Comparison of ENCODE assay signal across 23 cellular contexts in genomic region chr11:864928-865327, GRCh38.
"Had no signal": no experiment of that assay in that cellular context is flagged by ENCODE, and none has a peak within 500 bp of the region (broad histone marks: within the 10 kb centered on the region; RNA-seq: fewer than 3 reads in every experiment).

No MANE protein-coding gene starts in this region.

- H3K9me3 Mint-ChIP-seq: activated naive CD4-positive, alpha-beta T cell treated with anti-CD3 and anti-CD28 coated beads, Interleukin-2, amount 50 U/mL, for 72 hours; activated T-cell treated with anti-CD3 and anti-CD28 coated beads, Interleukin-2, amount 50 U/mL, for 24 hours; activated T-helper 17 cell treated with anti-CD3 and anti-CD28 coated beads, Interleukin-2, amount 50 U/mL, for 72 hours; effector memory CD8-positive, alpha-beta T cell; naive thymus-derived CD8-positive, alpha-beta T cell; stimulated activated effector memory CD8-positive, alpha-beta T cell treated with anti-CD3 and anti-CD28 coated beads, Interleukin-12 subunit alpha, Interleukin-12 subunit beta, amount 100 ng/mL, for 72 hours; stimulated activated naive CD8-positive, alpha-beta T cell treated with anti-CD3 and anti-CD28 coated beads, Interleukin-15, amount 100 ng/mL, for 72 hours had no signal

- H3K9me3 ChIP-seq: esophagus muscularis mucosa, left lung, tibial artery had no signal

- DNase-seq: activated CD8-positive, alpha-beta memory T cell treated with anti-CD3 and anti-CD28 coated beads for 24 hours; activated CD8-positive, alpha-beta memory T cell treated with anti-CD3 and anti-CD28 coated beads, Interleukin-2, amount 50 U/mL, for 4 hours; activated T-cell treated with anti-CD3 and anti-CD28 coated beads, Interleukin-2, amount 50 U/mL, for 24 hours; aorta; central memory CD4-positive, alpha-beta T cell; dorsolateral prefrontal cortex; effector memory CD8-positive, alpha-beta T cell; glutamatergic neuron; hippocampal formation; kidney glomerular epithelial cell; left lung; naive thymus-derived CD8-positive, alpha-beta T cell; nucleus accumbens; small intestine; stimulated activated CD4-positive, alpha-beta T cell treated with anti-CD3 and anti-CD28 coated beads, Interleukin-2, amount 100 ng/mL, for 24 hours; stimulated activated naive CD8-positive, alpha-beta T cell treated with anti-CD3 and anti-CD28 coated beads, Interleukin-15, amount 100 ng/mL, for 72 hours; T-helper 9 cell; tibial artery had no signal

- H3K27me3 ChIP-seq: esophagus muscularis mucosa, left lung, tibial artery had no signal

- H3K36me3 Mint-ChIP-seq: activated naive CD4-positive, alpha-beta T cell treated with anti-CD3 and anti-CD28 coated beads, Interleukin-2, amount 50 U/mL, for 72 hours had no signal

- H3K27ac Mint-ChIP-seq: activated T-cell treated with anti-CD3 and anti-CD28 coated beads, Interleukin-2, amount 50 U/mL, for 24 hours; activated T-helper 17 cell treated with anti-CD3 and anti-CD28 coated beads, Interleukin-2, amount 50 U/mL, for 72 hours; stimulated activated effector memory CD8-positive, alpha-beta T cell treated with anti-CD3 and anti-CD28 coated beads, Interleukin-12 subunit alpha, Interleukin-12 subunit beta, amount 100 ng/mL, for 72 hours had no signal

- H3K27ac ChIP-seq: dorsolateral prefrontal cortex, esophagus muscularis mucosa, left lung, tibial artery had no signal

- H3K4me3 ChIP-seq: dorsolateral prefrontal cortex, esophagus muscularis mucosa, left lung, lung, tibial artery had no signal

- H3K4me3 Mint-ChIP-seq: activated T-cell treated with anti-CD3 and anti-CD28 coated beads, Interleukin-2, amount 50 U/mL, for 24 hours; activated T-helper 17 cell treated with anti-CD3 and anti-CD28 coated beads, Interleukin-2, amount 50 U/mL, for 72 hours; effector memory CD8-positive, alpha-beta T cell; naive thymus-derived CD8-positive, alpha-beta T cell; stimulated activated effector memory CD8-positive, alpha-beta T cell treated with anti-CD3 and anti-CD28 coated beads, Interleukin-12 subunit alpha, Interleukin-12 subunit beta, amount 100 ng/mL, for 72 hours; stimulated activated naive CD8-positive, alpha-beta T cell treated with anti-CD3 and anti-CD28 coated beads, Interleukin-15, amount 100 ng/mL, for 72 hours had no signal

- H3K4me1 ChIP-seq: left lung had no signal

- H3K27me3 Mint-ChIP-seq: activated T-cell treated with anti-CD3 and anti-CD28 coated beads, Interleukin-2, amount 50 U/mL, for 24 hours; activated T-helper 17 cell treated with anti-CD3 and anti-CD28 coated beads, Interleukin-2, amount 50 U/mL, for 72 hours; effector memory CD8-positive, alpha-beta T cell; naive thymus-derived CD8-positive, alpha-beta T cell; stimulated activated naive CD8-positive, alpha-beta T cell treated with anti-CD3 and anti-CD28 coated beads, Interleukin-15, amount 100 ng/mL, for 72 hours had no signal

- H3K4me1 Mint-ChIP-seq: activated T-helper 17 cell treated with anti-CD3 and anti-CD28 coated beads, Interleukin-2, amount 50 U/mL, for 72 hours; stimulated activated effector memory CD8-positive, alpha-beta T cell treated with anti-CD3 and anti-CD28 coated beads, Interleukin-12 subunit alpha, Interleukin-12 subunit beta, amount 100 ng/mL, for 72 hours had no signal
